ENCODE assay signal across 9 cellular contexts in the genomic region with DNA sequence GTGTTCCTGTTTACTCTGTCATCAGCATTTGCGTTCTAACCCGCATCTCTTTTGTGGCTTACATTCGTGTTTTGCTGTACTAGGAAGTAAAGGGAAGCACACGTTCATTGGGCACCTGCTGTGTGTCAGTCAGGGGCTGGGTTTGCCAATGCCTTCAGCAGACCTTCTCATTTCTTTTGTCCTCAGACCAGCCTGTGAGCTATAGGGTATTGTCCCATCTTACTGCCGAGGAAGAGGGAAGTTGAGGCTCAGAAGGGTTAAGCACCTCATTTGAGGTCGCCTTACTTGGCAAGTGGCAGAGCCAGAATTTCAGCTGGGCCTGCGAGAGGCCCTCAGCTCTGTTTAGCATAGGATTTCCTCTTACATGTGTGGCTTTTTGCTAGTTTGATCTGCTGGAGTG. TPM values are rescaled to one million over a fixed set of nuclear protein-coding genes. Genes with fewer than 3 reads are reported as not detected.
DNase-seq lines count a peak whose midpoint lies in the region; ATAC-seq and TF ChIP-seq lines count a peak whose summit lies in the region.
"Had no signal": no experiment of that assay in that cellular context is flagged by ENCODE, and none has a peak within 500 bp of the region (broad histone marks: within the 10 kb centered on the region; RNA-seq: fewer than 3 reads in every experiment).

No MANE protein-coding gene starts in this region.

- no peaks in the 10 kb centered on the region for H4K20me1 ChIP-seq in OCI-LY7 (ENCODE audit: insufficient read depth, low read length)

- peaks cover 20% of the 10 kb centered on the region for H3K4me1 ChIP-seq in OCI-LY7 (ENCODE audit: insufficient read depth, low read length, poor library complexity, severe bottlenecking)
- peaks cover 44 to 49% of the 10 kb centered on the region in 2 donors for H3K4me1 ChIP-seq in duodenal mucosa (ENCODE audit: control insufficient read depth in 1 of 2, insufficient read depth in 2 of 2, low read length in 2 of 2)
- H3K4me1 ChIP-seq in sigmoid colon = peaks cover 0 to 32% (median 29%) of the 10 kb centered on the region in 4 donors

- 5 to 11% methylated on average over 7 of the region's 7 CpGs for WGBS in sigmoid colon, 2 donors

- TF ChIP-seq EP300 in sigmoid colon (IDR thresholded peaks at IDR 0.05) = no peak

- no peaks in the 10 kb centered on the region for H3K79me2 ChIP-seq in OCI-LY7 (ENCODE audit: insufficient read depth, low read depth, low read length)

- H3K4me3 ChIP-seq in OCI-LY7 (ENCODE audit: low read depth, low read length, poor library complexity, severe bottlenecking) (no peak overlapping the region), duodenal mucosa (ENCODE audit: low read depth in 1 of 2, low read length in 2 of 2) (no peak overlapping the region), sigmoid colon (no peak overlapping the region)

- BruUV-seq in OCI-LY7 (replicated peaks; lab: Mats Ljungman, UMichigan) = no TSS peak

- H3K27me3 ChIP-seq in duodenal mucosa (ENCODE audit: control insufficient read depth in 1 of 2, insufficient read depth in 2 of 2, low read length in 2 of 2) (no peaks in the 10 kb centered on the region), sigmoid colon (no peaks in the 10 kb centered on the region)

- TF ChIP-seq CTCF in OCI-LY7 (conservative IDR thresholded peaks at IDR 0.05; ENCODE audit: low read length) = no peak
- no peak for TF ChIP-seq CTCF in sigmoid colon (IDR thresholded peaks at IDR 0.05)

- ATAC-seq in GM19395 (IDR thresholded peaks at IDR 0.05; ENCODE audit: unreplicated experiment) = no peak

- intact Hi-C loops in OCI-LY7 (cut with micrococcal nuclease; ENCODE audit: unreplicated experiment) = no loop called here
- intact Hi-C loops in sigmoid colon (cut with DNase I) = no loop called here

- H3K27ac ChIP-seq in OCI-LY7 (ENCODE audit: low read depth, low read length, poor library complexity, severe bottlenecking) = no peak overlapping the region
- H3K27ac ChIP-seq in duodenal mucosa (ENCODE audit: low read depth, low read length) = peak overlapping the region; percentile 85
- peak overlapping the region; percentile 40 to 73 (median 66) for H3K27ac ChIP-seq in sigmoid colon
- H3K27ac ChIP-seq: 22Rv1 had no signal

- H2AFZ ChIP-seq in OCI-LY7 (ENCODE audit: low read length) = peak overlapping the region; percentile 19; the same call in 1 of the 2 replicates

- POLR2A ChIA-PET in OCI-LY7 (lab: Charles Lee) = interaction anchor here (0.6 to 1.0 kb wide), 2 partner anchors 64 to 231 kb away, joined by 3 read pairs; no protein-coding TSS in a partner anchor

- peak overlapping the region; percentile 36 to 39 for H3K9ac ChIP-seq in duodenal mucosa (ENCODE audit: low read depth in 1 of 2, low read length in 2 of 2)

- H3K9me2 ChIP-seq in OCI-LY7 (ENCODE audit: insufficient read depth, low read length) = no peaks in the 10 kb centered on the region

- DNase-seq in DMS 273 (lab: John Stamatoyannopoulos, UW; ENCODE audit: unreplicated experiment) (peak; percentile 33), DMS 273 treated with DMSO at 0.1 percent for 48 hours (lab: John Stamatoyannopoulos, UW) (no peak), OCI-LY7 (ENCODE audit: low spot score) (peak; percentile 22), sigmoid colon (peak; percentile 54), AG08395 (ENCODE audit: low spot score) (no peak), NCI-H2227 (lab: John Stamatoyannopoulos, UW; ENCODE audit: unreplicated experiment) (no peak)

- no peaks in the 10 kb centered on the region for H3K9me3 ChIP-seq in OCI-LY7 (ENCODE audit: low read length)
- no peaks in the 10 kb centered on the region for H3K9me3 ChIP-seq in duodenal mucosa (ENCODE audit: control insufficient read depth in 1 of 2, low read length in 2 of 2)
- no peaks in the 10 kb centered on the region for H3K9me3 ChIP-seq in sigmoid colon

- TF ChIP-seq POLR2A in sigmoid colon (IDR thresholded peaks at IDR 0.05) = no peak

- peak overlapping the region; percentile 37 for H3K4me2 ChIP-seq in OCI-LY7 (ENCODE audit: low read length)

- CTCF ChIA-PET in OCI-LY7 (lab: Charles Lee; ENCODE audit: unreplicated experiment) = interaction anchor here (1.1 kb wide), 1 partner anchor 9 kb away, joined by 3 read pairs; no protein-coding TSS in a partner anchor

- H3K36me3 ChIP-seq in OCI-LY7 (ENCODE audit: insufficient read depth, low read length) = peaks cover 2% of the 10 kb centered on the region; the same call in 1 of the 2 replicates
- H3K36me3 ChIP-seq in duodenal mucosa (ENCODE audit: control insufficient read depth in 1 of 2, insufficient read depth in 2 of 2, low read length in 2 of 2) = peaks cover 0 to 4% of the 10 kb centered on the region in 2 donors
- peaks cover 0 to 2% (median 2%) of the 10 kb centered on the region in 4 donors for H3K36me3 ChIP-seq in sigmoid colon

RNA-seq across cellular contexts. Expression of a gene that starts 8.7 kb away (rescaled TPM):
- total RNA-seq in OCI-LY7 (2014; rRNA removed; shearing (Covaris generic)) = 35.6 and 38.4 TPM in 2 replicates
- total RNA-seq in OCI-LY7 (2022) (44.1 and 50.4 TPM in 2 replicates), sigmoid colon (10 to 100 TPM; 26.3 to 46.4 (median 32.6) TPM)
- polyA plus RNA-seq in sigmoid colon = 10 to 100 TPM; 19.2 to 38.5 (median 22.2) TPM

Comparison
In these comparisons a context has a peak if more than half of its experiments do, and no peak if none do; other contexts are left out.
1. DNase-seq: peak in DMS 273 (single experiment), OCI-LY7 (single experiment) and sigmoid colon (single experiment); none in DMS 273 treated with DMSO at 0.1 percent for 48 hours (single experiment), AG08395 (single experiment) and NCI-H2227 (single experiment).